Comparison of ENCODE assay signal across 8 cellular contexts in genomic region chr16:4765511-4766474, GRCh38. TPM values are rescaled to one million over a fixed set of nuclear protein-coding genes. Genes with fewer than 3 reads are reported as not detected.
DNase-seq lines count a peak whose midpoint lies in the region; ATAC-seq, FAIRE-seq and TF ChIP-seq lines count a peak whose summit lies in the region.

No MANE protein-coding gene starts in this region.

- H3K4me3 ChIP-seq in right cardiac atrium (ENCODE audit: low read length) (peak overlapping the region; percentile 74), smooth muscle cell (peak overlapping the region; percentile 99)

- H3K27ac Mint-ChIP-seq in HFFc6 (peak overlapping the region; percentile 90), activated B cell treated with CpG ODN at 0.5 μM for 24 hours (peak overlapping the region; percentile 66)

- peaks cover 9% of the 10 kb centered on the region for H3F3A ChIP-seq in smooth muscle cell (ENCODE audit: low read depth)

- WGBS in right cardiac atrium: 63% methylated on average over 26 of the region's 26 CpGs
- WGBS in smooth muscle cell (ENCODE audit: low lambda C conversion rate): 88% methylated on average over 26 of the region's 26 CpGs

- no peaks in the 10 kb centered on the region for H3K36me3 ChIP-seq in smooth muscle cell (ENCODE audit: low read depth)

- peak overlapping the region; percentile 98 for H3K4me2 ChIP-seq in smooth muscle cell

- no peak for TF ChIP-seq POLR2A in H54 (IDR thresholded peaks at IDR 0.05; ENCODE audit: low read depth, low read length)

- peak overlapping the region; percentile 95 for H3K9ac ChIP-seq in smooth muscle cell (ENCODE audit: low read depth)

- peaks cover 23% of the 10 kb centered on the region for H3K79me2 ChIP-seq in smooth muscle cell (ENCODE audit: low read depth)

- H3K9me3 Mint-ChIP-seq in HFFc6 (no peaks in the 10 kb centered on the region), activated B cell treated with CpG ODN at 0.5 μM for 24 hours (no peaks in the 10 kb centered on the region)

- H3K36me3 Mint-ChIP-seq in HFFc6 (ENCODE audit: low read depth) (peaks cover 1% of the 10 kb centered on the region; the same call in 1 of the 2 replicates), activated B cell treated with CpG ODN at 0.5 μM for 24 hours (ENCODE audit: low read depth) (peaks cover 23% of the 10 kb centered on the region)

- H3K9me3 ChIP-seq in right cardiac atrium (ENCODE audit: control insufficient read depth, low read length) (no peaks in the 10 kb centered on the region), smooth muscle cell (replicated peaks; ENCODE audit: low read depth) (no peaks in the 10 kb centered on the region)

- H3K27ac ChIP-seq in right cardiac atrium (ENCODE audit: low read length) (no peak overlapping the region), smooth muscle cell (ENCODE audit: low read depth) (no peak overlapping the region)

- TF ChIP-seq CTCF in HFFc6 (IDR thresholded peaks at IDR 0.05): no peak
- TF ChIP-seq CTCF in activated B cell treated with CpG ODN at 0.5 μM for 24 hours (IDR thresholded peaks at IDR 0.05): no peak
- TF ChIP-seq CTCF in smooth muscle cell (IDR thresholded peaks at IDR 0.05; ENCODE audit: borderline replicate concordance, insufficient read depth, poor library complexity, severe bottlenecking): no peak

- CTCF ChIA-PET in activated B cell treated with CpG ODN at 0.5 μM for 24 hours (lab: Charles Lee): no interaction called here

- H3K27me3 ChIP-seq in right cardiac atrium (ENCODE audit: control insufficient read depth, insufficient read depth): no peaks in the 10 kb centered on the region
- H3K27me3 ChIP-seq in smooth muscle cell (ENCODE audit: low read depth): no peaks in the 10 kb centered on the region

- H3K27me3 Mint-ChIP-seq in HFFc6 (ENCODE audit: insufficient read depth) (no peaks in the 10 kb centered on the region; the same call in 1 of the 2 replicates), activated B cell treated with CpG ODN at 0.5 μM for 24 hours (no peaks in the 10 kb centered on the region)

- DNase-seq in HFFc6 (no peak), activated B cell treated with CpG ODN at 0.5 μM for 24 hours (no peak), right cardiac atrium (peak in 1 of 3 donors; percentile 40), smooth muscle cell (lab: John Stamatoyannopoulos, UW; ENCODE audit: unreplicated experiment) (no peak), H54 (ENCODE audit: insufficient read length, low spot score) (no peak), medulla oblongata (ENCODE audit: extremely low spot score) (no peak), RPMI8226 (no peak)

- no peaks in the 10 kb centered on the region for H4K20me1 ChIP-seq in smooth muscle cell (ENCODE audit: low read depth)

- H3K4me3 Mint-ChIP-seq in HFFc6: peak overlapping the region; percentile 93
- peak overlapping the region; percentile 89 for H3K4me3 Mint-ChIP-seq in activated B cell treated with CpG ODN at 0.5 μM for 24 hours

- POLR2A ChIA-PET in activated B cell treated with CpG ODN at 0.5 μM for 24 hours (lab: Charles Lee): interaction anchor here (2.3 kb wide), 1 partner anchor 31 kb away, joined by 10 read pairs; the partner anchor contains the start of genes ANKS3 and DNAAF8

- ATAC-seq in activated B cell treated with CpG ODN at 0.5 μM for 24 hours (ENCODE audit: low read depth): no peak
- ATAC-seq in right cardiac atrium: no peak
- no peak for ATAC-seq in GM18868 (IDR thresholded peaks at IDR 0.05; ENCODE audit: unreplicated experiment)

- no peak for FAIRE-seq in H54 (lab: Jason Lieb, UNC)

- H2AFZ ChIP-seq in smooth muscle cell (ENCODE audit: low read depth): no peak overlapping the region

- H3K4me1 ChIP-seq in right cardiac atrium (ENCODE audit: control insufficient read depth, insufficient read depth, low read length) (peaks cover 2% of the 10 kb centered on the region), smooth muscle cell (ENCODE audit: low read depth) (peaks cover 14% of the 10 kb centered on the region)

- intact Hi-C loops in activated B cell treated with CpG ODN at 0.5 μM for 24 hours (cut with micrococcal nuclease) (no loop called here), right cardiac atrium (cut with DNase I) (no loop called here)

- H3K4me1 Mint-ChIP-seq in HFFc6 (ENCODE audit: low read depth) (peaks cover 26% of the 10 kb centered on the region), activated B cell treated with CpG ODN at 0.5 μM for 24 hours (peaks cover 24% of the 10 kb centered on the region)

RNA-seq across cellular contexts. Expression of gene ZNF500, which starts 1.2 kb away (rescaled TPM):
- 10 to 100 TPM in 4 of 6 experiments, 1 to 10 TPM in 2; 8.9 to 13.4 (median 10.4) TPM for total RNA-seq in HFFc6 (2021; fragmentation: NEBNext Ultra II Directional; extraction: Animal tissue kit (Norgen Biotek cat#: 25700))
- 14.3 and 19.1 TPM in 2 replicates for total RNA-seq in activated B cell treated with CpG ODN at 0.5 μM for 24 hours
- total RNA-seq in right cardiac atrium: 10 to 100 TPM in 1 of 4 donors, 1 to 10 TPM in 3; 6.8 to 10.7 (median 8.6) TPM
- 7.2 TPM for polyA plus RNA-seq in right cardiac atrium
- 4.1 and 5.3 TPM in 2 replicates for total RNA-seq in smooth muscle cell
- polyA plus RNA-seq in smooth muscle cell: 7.1 and 10.1 TPM in 2 replicates

RNA-seq across cellular contexts. Expression of gene SEPTIN12, which starts 22.4 kb away (rescaled TPM):
- not detected for total RNA-seq in HFFc6 (2021; fragmentation: NEBNext Ultra II Directional; extraction: Animal tissue kit (Norgen Biotek cat#: 25700))
- total RNA-seq in activated B cell treated with CpG ODN at 0.5 μM for 24 hours (not detected in 2 replicates), right cardiac atrium (under 1 TPM in 1 of 4 donors, not detected in 3; 0.64 TPM), smooth muscle cell (not detected in 2 replicates)
- polyA plus RNA-seq in right cardiac atrium (not detected), smooth muscle cell (0.52 TPM in 1 of 2 replicates, not detected in the other)

RNA-seq across cellular contexts. Expression of gene SMIM22, which starts 29.4 kb away (rescaled TPM):
- total RNA-seq in HFFc6 (2021; fragmentation: NEBNext Ultra II Directional; extraction: Animal tissue kit (Norgen Biotek cat#: 25700)): not detected
- not detected in 2 replicates for total RNA-seq in activated B cell treated with CpG ODN at 0.5 μM for 24 hours
- not detected for total RNA-seq in right cardiac atrium
- not detected for polyA plus RNA-seq in right cardiac atrium
- not detected in 2 replicates for total RNA-seq in smooth muscle cell
- polyA plus RNA-seq in smooth muscle cell: 0.29 TPM in 1 of 2 replicates, not detected in the other

RNA-seq across cellular contexts. Expression of gene DNAAF8, which starts 31.5 kb away (rescaled TPM):
- 1 to 10 TPM; 1.1 to 2.8 (median 1.6) TPM for total RNA-seq in HFFc6 (2021; fragmentation: NEBNext Ultra II Directional; extraction: Animal tissue kit (Norgen Biotek cat#: 25700))
- total RNA-seq in activated B cell treated with CpG ODN at 0.5 μM for 24 hours (0.29 and 0.31 TPM in 2 replicates), right cardiac atrium (under 1 TPM in 3 of 4 donors, not detected in 1; 0.28 to 0.49 (median 0.38) TPM), smooth muscle cell (0.22 TPM in 1 of 2 replicates, not detected in the other)
- polyA plus RNA-seq in right cardiac atrium (1.3 TPM), smooth muscle cell (1.1 and 2.9 TPM in 2 replicates)

RNA-seq across cellular contexts. Expression of gene ANKS3, which starts 31.7 kb away (rescaled TPM):
- 10 to 100 TPM; 16.7 to 23.1 (median 19.7) TPM for total RNA-seq in HFFc6 (2021; fragmentation: NEBNext Ultra II Directional; extraction: Animal tissue kit (Norgen Biotek cat#: 25700))
- 17.9 and 21.9 TPM in 2 replicates for total RNA-seq in activated B cell treated with CpG ODN at 0.5 μM for 24 hours
- total RNA-seq in right cardiac atrium: 10 to 100 TPM in 3 of 4 donors, 1 to 10 TPM in 1; 8.9 to 13.5 (median 11.4) TPM
- polyA plus RNA-seq in right cardiac atrium: 11.0 TPM
- total RNA-seq in smooth muscle cell: 6.3 and 15.6 TPM in 2 replicates
- polyA plus RNA-seq in smooth muscle cell: 15.3 and 22.5 TPM in 2 replicates
